In the genomic region with DNA sequence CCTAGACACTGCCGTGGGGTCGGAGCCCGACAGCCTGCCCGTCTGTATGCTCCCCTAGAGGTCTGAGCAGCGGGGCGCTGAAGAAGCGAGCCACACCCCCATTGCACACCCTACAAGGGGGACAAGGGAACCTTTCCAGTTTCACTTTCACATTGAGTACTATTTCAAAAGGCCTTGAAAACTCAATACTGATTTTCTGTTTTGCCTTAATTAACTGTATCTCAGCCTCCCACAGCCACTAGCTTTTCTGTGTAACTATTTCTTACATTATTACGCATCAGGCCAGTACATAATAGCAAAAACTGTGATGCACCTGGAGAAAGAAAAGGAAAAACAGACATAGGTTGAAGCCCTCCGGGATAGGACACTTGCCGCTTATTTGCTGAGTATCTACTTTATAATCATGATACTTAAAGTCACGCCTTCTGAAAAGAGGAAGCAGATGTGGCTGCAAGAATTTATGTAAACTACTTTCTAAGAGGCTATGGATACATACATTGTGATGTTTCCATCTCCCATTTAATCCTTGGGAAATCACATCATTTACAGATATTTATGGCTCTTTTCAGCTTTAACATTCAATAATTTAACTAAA, we compare ENCODE assay signal across 10 cellular contexts.
DNase-seq lines count a peak whose midpoint lies in the region; ATAC-seq, FAIRE-seq and TF ChIP-seq lines count a peak whose summit lies in the region.
"Had no signal": no experiment of that assay in that cellular context is flagged by ENCODE, and none has a peak within 500 bp of the region (broad histone marks: within the 10 kb centered on the region; RNA-seq: fewer than 3 reads in every experiment).

No MANE protein-coding gene starts in this region.

- peak; percentile 57 for ATAC-seq in CD4-positive, alpha-beta T cell (ENCODE audit: poor library complexity)
- ATAC-seq in HG02678 (IDR thresholded peaks at IDR 0.05; ENCODE audit: unreplicated experiment), result peak; percentile 86

- peak overlapping the region; percentile 86 for H3K4me3 Mint-ChIP-seq in CD4-positive, alpha-beta T cell
- H3K4me3 Mint-ChIP-seq in activated naive CD4-positive, alpha-beta T cell treated with anti-CD3 and anti-CD28 coated beads, Interleukin-2, amount 50 U/mL, for 24 hours, result peak overlapping the region; percentile 81

- H3K4me1 Mint-ChIP-seq in CD4-positive, alpha-beta T cell (ENCODE audit: low read depth), result no peaks in the 10 kb centered on the region
- peaks cover 20% of the 10 kb centered on the region for H3K4me1 Mint-ChIP-seq in activated naive CD4-positive, alpha-beta T cell treated with anti-CD3 and anti-CD28 coated beads, Interleukin-2, amount 50 U/mL, for 24 hours

- no peaks in the 10 kb centered on the region for H3K9me3 ChIP-seq in CD4-positive, alpha-beta T cell (ENCODE audit: control insufficient read depth, low read length)
- H3K9me3 ChIP-seq: thoracic aorta had no signal

- CTCF ChIA-PET in CD4-positive, alpha-beta T cell (lab: Charles Lee), result no interaction called here

- POLR2A ChIA-PET in CD4-positive, alpha-beta T cell (lab: Charles Lee), result no interaction called here

- H3K27ac ChIP-seq in CD4-positive, alpha-beta T cell (ENCODE audit: low read depth, low read length), result no peak overlapping the region
- H3K27ac ChIP-seq: thoracic aorta, VCaP had no signal

- no peak for FAIRE-seq in urothelium cell line (lab: Jason Lieb, UNC)

- H3K27ac Mint-ChIP-seq in CD4-positive, alpha-beta T cell, result peak overlapping the region; percentile 74
- peak overlapping the region; percentile 8 for H3K27ac Mint-ChIP-seq in activated naive CD4-positive, alpha-beta T cell treated with anti-CD3 and anti-CD28 coated beads, Interleukin-2, amount 50 U/mL, for 24 hours

- no peaks in the 10 kb centered on the region for H3K9me3 Mint-ChIP-seq in CD4-positive, alpha-beta T cell
- no peaks in the 10 kb centered on the region for H3K9me3 Mint-ChIP-seq in activated naive CD4-positive, alpha-beta T cell treated with anti-CD3 and anti-CD28 coated beads, Interleukin-2, amount 50 U/mL, for 24 hours

- no peaks in the 10 kb centered on the region for H3K36me3 Mint-ChIP-seq in CD4-positive, alpha-beta T cell (ENCODE audit: low read depth)
- no peaks in the 10 kb centered on the region for H3K36me3 Mint-ChIP-seq in activated naive CD4-positive, alpha-beta T cell treated with anti-CD3 and anti-CD28 coated beads, Interleukin-2, amount 50 U/mL, for 24 hours

- H3K27me3 ChIP-seq in CD4-positive, alpha-beta T cell (ENCODE audit: control insufficient read depth, insufficient read depth, low read length), result no peaks in the 10 kb centered on the region

- intact Hi-C loops in CD4-positive, alpha-beta T cell (cut with DNase I, micrococcal nuclease), result no loop called here

- no peaks in the 10 kb centered on the region for H3K27me3 Mint-ChIP-seq in CD4-positive, alpha-beta T cell
- H3K27me3 Mint-ChIP-seq in activated naive CD4-positive, alpha-beta T cell treated with anti-CD3 and anti-CD28 coated beads, Interleukin-2, amount 50 U/mL, for 24 hours, result no peaks in the 10 kb centered on the region

- peak in 9 of 10 experiments; percentile 6 to 42 (median 14) for DNase-seq in CD4-positive, alpha-beta T cell
- peak; percentile 91 for DNase-seq in OCI-M1 (lab: John Stamatoyannopoulos, UW)
- no peak for DNase-seq in SW 1271 (lab: John Stamatoyannopoulos, UW)
- DNase-seq in urothelium cell line (ENCODE audit: low spot score), result no peak
- DNase-seq in HuH-7 (ENCODE audit: low spot score), result no peak
- DNase-seq in middle frontal gyrus (ENCODE audit: extremely low spot score, low spot score), result no peak

- no peak for TF ChIP-seq CTCF in CD4-positive, alpha-beta T cell (IDR thresholded peaks at IDR 0.05)

Comparison
In these comparisons a context has a peak if more than half of its experiments do, and no peak if none do; other contexts are left out.
1. DNase-seq: peak in CD4-positive, alpha-beta T cell (9 of 10) and OCI-M1 (single experiment); none in SW 1271 (0 of 2), urothelium cell line (single experiment), HuH-7 (single experiment) and middle frontal gyrus (single experiment).